In the genomic region with DNA sequence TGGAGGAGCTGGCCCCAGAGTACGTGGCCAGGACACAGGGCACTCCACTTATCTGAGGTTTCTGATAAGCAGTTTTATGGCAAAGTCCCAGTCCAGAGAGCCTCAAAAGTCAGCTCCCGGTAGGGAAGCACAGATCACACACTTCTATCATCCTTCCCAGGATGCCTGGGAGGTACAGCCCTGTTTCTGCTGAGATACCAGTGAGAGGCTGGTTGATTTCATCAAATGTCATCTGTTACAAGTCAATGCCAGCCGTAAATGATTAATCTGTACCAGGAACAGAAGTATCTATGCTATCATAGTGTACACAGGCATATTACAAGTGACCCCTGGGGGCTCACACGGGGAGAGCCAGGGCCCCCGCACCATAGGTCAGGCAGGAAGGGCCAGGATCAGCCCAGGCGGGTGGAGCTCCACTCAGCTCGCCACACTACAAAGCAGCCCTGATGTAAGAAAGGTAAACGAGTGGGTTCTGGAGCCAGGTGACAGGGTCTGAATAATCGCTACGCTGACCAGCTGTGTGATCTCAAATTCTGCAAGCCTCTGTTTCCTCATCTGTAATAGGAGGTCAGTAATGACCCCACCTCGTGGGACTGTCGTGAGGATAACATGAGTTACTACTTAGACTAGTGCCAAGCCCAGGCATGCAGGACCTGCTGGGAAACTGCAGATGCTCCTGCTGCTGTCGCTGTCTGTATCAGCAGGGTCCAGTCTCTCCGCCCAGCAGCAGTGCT, we compare ENCODE assay signal across 11 cellular contexts. TPM values are rescaled to one million over a fixed set of nuclear protein-coding genes. Genes with fewer than 3 reads are reported as not detected.
DNase-seq lines count a peak whose midpoint lies in the region; ATAC-seq, FAIRE-seq and TF ChIP-seq lines count a peak whose summit lies in the region.
"Had no signal": no experiment of that assay in that cellular context is flagged by ENCODE, and none has a peak within 500 bp of the region (broad histone marks: within the 10 kb centered on the region; RNA-seq: fewer than 3 reads in every experiment).

No MANE protein-coding gene starts in this region.

- H3K4me1 ChIP-seq in A549: peaks cover 42% of the 10 kb centered on the region
- H3K4me1 ChIP-seq in smooth muscle cell (ENCODE audit: low read depth): no peaks in the 10 kb centered on the region

- 47% methylated on average over 10 of the region's 14 CpGs for WGBS in A549 (ENCODE audit: missing lambda C conversion rate)
- WGBS in smooth muscle cell (ENCODE audit: low lambda C conversion rate): 61% methylated on average over 14 of the region's 14 CpGs

- H3K4me2 ChIP-seq in A549: peak overlapping the region; percentile 46
- no peak overlapping the region for H3K4me2 ChIP-seq in smooth muscle cell

- no peak overlapping the region for H3K4me3 ChIP-seq in A549
- no peak overlapping the region for H3K4me3 ChIP-seq in smooth muscle cell
- H3K4me3 ChIP-seq: vagina had no signal

- no peak for TF ChIP-seq CTCF in A549 (IDR thresholded peaks at IDR 0.05)
- TF ChIP-seq CTCF in smooth muscle cell (IDR thresholded peaks at IDR 0.05; ENCODE audit: borderline replicate concordance, insufficient read depth, poor library complexity, severe bottlenecking): no peak

- no peak overlapping the region for H3K9ac ChIP-seq in smooth muscle cell (ENCODE audit: low read depth)

- H3K9me3 ChIP-seq in A549 (no peaks in the 10 kb centered on the region), smooth muscle cell (replicated peaks; ENCODE audit: low read depth) (no peaks in the 10 kb centered on the region)
- H3K9me3 ChIP-seq: vagina had no signal

- TF ChIP-seq EP300 in A549 (IDR thresholded peaks at IDR 0.05): no peak

- no peaks in the 10 kb centered on the region for H4K20me1 ChIP-seq in smooth muscle cell (ENCODE audit: low read depth)

- no peak for TF ChIP-seq POLR2A in A549 (IDR thresholded peaks at IDR 0.05; ENCODE audit: low read length)

- CTCF ChIA-PET in A549 (lab: Yijun Ruan, JAX): interaction anchor here (0.9 to 3.0 kb wide), 2 partner anchors 10 to 51 kb away, joined by 3 to 10 read pairs; no protein-coding TSS in a partner anchor

- H3K79me2 ChIP-seq in smooth muscle cell (ENCODE audit: low read depth): no peaks in the 10 kb centered on the region

- H3F3A ChIP-seq in smooth muscle cell (ENCODE audit: low read depth): no peaks in the 10 kb centered on the region

- DNase-seq in A549 (ENCODE audit: low read depth in 1 of 2, low spot score in 1 of 2): peak in 1 of 2 experiments; percentile 39
- DNase-seq in NCI-H69 (lab: John Stamatoyannopoulos, UW): peak; percentile 52
- DNase-seq in Right ventricle myocardium superior: no peak
- peak; percentile 89 for DNase-seq in mucosa of gallbladder (ENCODE audit: low spot score)
- no peak for DNase-seq in hippocampal formation (lab: John Stamatoyannopoulos, UW)
- no peak for DNase-seq in smooth muscle cell (lab: John Stamatoyannopoulos, UW; ENCODE audit: unreplicated experiment)
- no peak for DNase-seq in anterior cingulate cortex (lab: John Stamatoyannopoulos, UW)
- DNase-seq in NCI-H524 treated with DMSO at 0.1 percent for 48 hours (lab: John Stamatoyannopoulos, UW): no peak
- DNase-seq: activated CD4-positive, alpha-beta memory T cell treated with anti-CD3 and anti-CD28 coated beads for 36 hours had no signal

- intact Hi-C loops in Right ventricle myocardium superior (cut with DNase I): no loop called here

- ATAC-seq in A549 (peak; percentile 50 to 66; a peak in 4 of 6 replicates), Right ventricle myocardium superior (ENCODE audit: poor library complexity) (peak; percentile 25)
- ATAC-seq: HCT116 had no signal

- POLR2A ChIA-PET in A549 (lab: Yijun Ruan, JAX): interaction anchor here (1.2 kb wide), 1 partner anchor 49 kb away, joined by 3 read pairs; no protein-coding TSS in a partner anchor

- H3K36me3 ChIP-seq in smooth muscle cell (ENCODE audit: low read depth): no peaks in the 10 kb centered on the region
- H3K36me3 ChIP-seq: vagina had no signal

- peak overlapping the region; percentile 67 to 70 for H3K27ac ChIP-seq in A549
- H3K27ac ChIP-seq in smooth muscle cell (ENCODE audit: low read depth): no peak overlapping the region
- H3K27ac ChIP-seq: vagina had no signal

- no peaks in the 10 kb centered on the region for H3K27me3 ChIP-seq in smooth muscle cell (ENCODE audit: low read depth)
- H3K27me3 ChIP-seq: vagina had no signal

- no peak for TF ChIP-seq RAD21 in A549 (conservative IDR thresholded peaks at IDR 0.05 in 1 of 2, IDR thresholded peaks at IDR 0.05 in 1 of 2)

- no peak for FAIRE-seq in A549 (lab: Jason Lieb, UNC)

- H2AFZ ChIP-seq in smooth muscle cell (ENCODE audit: low read depth): no peak overlapping the region

TF ChIP-seq in A549, 52 proteins besides CTCF, POLR2A, EP300 and RAD21:
- TF ChIP-seq GATA3 (IDR thresholded peaks at IDR 0.05; ENCODE audit: borderline replicate concordance) (no peak), FOXS1 (CRISPR knock-in tag; IDR thresholded peaks at IDR 0.05) (no peak), HEYL (CRISPR knock-in tag; IDR thresholded peaks at IDR 0.05) (no peak), RARB (CRISPR knock-in tag; IDR thresholded peaks at IDR 0.05) (no peak), JUNB (IDR thresholded peaks at IDR 0.05) (no peak)
- TF ChIP-seq, protein P1, sequence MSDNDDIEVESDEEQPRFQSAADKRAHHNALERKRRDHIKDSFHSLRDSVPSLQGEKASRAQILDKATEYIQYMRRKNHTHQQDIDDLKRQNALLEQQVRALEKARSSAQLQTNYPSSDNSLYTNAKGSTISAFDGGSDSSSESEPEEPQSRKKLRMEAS (IDR thresholded peaks at IDR 0.05): no peak

RNA-seq across cellular contexts. Expression of a gene that starts 17.6 kb away (rescaled TPM):
- 7.4 and 10.7 TPM in 2 replicates for polyA plus RNA-seq in A549 (2011; rRNA removed)
- 6.2 and 9.3 TPM in 2 replicates for polyA plus RNA-seq in A549 (2012; cell fraction: cytosol; rRNA removed)
- polyA plus RNA-seq in A549 (2012; cell fraction: nucleus; rRNA removed): 60.0 and 83.9 TPM in 2 replicates
- 5.5 to 7.8 TPM (median 7.6 TPM) in 3 replicates for polyA plus RNA-seq in A549 (2017; fragmentation: RNase III; extraction: RNeasy Plus Mini Kit Qiagen cat#74134 plus additional on column Dnase treatment)
- 16.1 and 26.2 TPM in 2 replicates for polyA minus RNA-seq in A549 (2011; rRNA and poly(A)+ RNA removed)
- total RNA-seq in Right ventricle myocardium superior: 12.0 TPM
- 260 TPM for total RNA-seq in mucosa of gallbladder
- 6.1 and 19.4 TPM in 2 replicates for total RNA-seq in smooth muscle cell
- 8.6 and 8.9 TPM in 2 replicates for polyA plus RNA-seq in smooth muscle cell

RNA-seq across cellular contexts. Expression of a gene that starts 37.8 kb away (rescaled TPM):
- polyA plus RNA-seq in A549 (2011; rRNA removed) (3.5 and 4.0 TPM in 2 replicates), A549 (2017; fragmentation: RNase III; extraction: RNeasy Plus Mini Kit Qiagen cat#74134 plus additional on column Dnase treatment) (3.1 to 3.9 TPM (median 3.2 TPM) in 3 replicates), smooth muscle cell (48.2 and 53.4 TPM in 2 replicates)
- 7.5 and 9.6 TPM in 2 replicates for polyA plus RNA-seq in A549 (2012; cell fraction: cytosol; rRNA removed)
- 16.8 and 17.1 TPM in 2 replicates for polyA plus RNA-seq in A549 (2012; cell fraction: nucleus; rRNA removed)
- polyA minus RNA-seq in A549 (2011; rRNA and poly(A)+ RNA removed): 2.1 and 3.6 TPM in 2 replicates
- total RNA-seq in Right ventricle myocardium superior (4.2 TPM), mucosa of gallbladder (34.4 TPM), smooth muscle cell (51.2 and 52.4 TPM in 2 replicates)

RNA-seq across cellular contexts. Expression of a gene that starts 53.5 kb away (rescaled TPM):
- polyA plus RNA-seq in A549 (2011; rRNA removed): 2.9 and 3.5 TPM in 2 replicates
- 7.0 and 7.6 TPM in 2 replicates for polyA plus RNA-seq in A549 (2012; cell fraction: cytosol; rRNA removed)
- polyA plus RNA-seq in A549 (2012; cell fraction: nucleus; rRNA removed): 40.4 and 54.9 TPM in 2 replicates
- polyA plus RNA-seq in A549 (2017; fragmentation: RNase III; extraction: RNeasy Plus Mini Kit Qiagen cat#74134 plus additional on column Dnase treatment): 4.3 to 4.7 TPM (median 4.5 TPM) in 3 replicates
- 1.4 and 2.2 TPM in 2 replicates for polyA minus RNA-seq in A549 (2011; rRNA and poly(A)+ RNA removed)
- total RNA-seq in Right ventricle myocardium superior: 0.24 TPM
- total RNA-seq in mucosa of gallbladder: 216 TPM
- total RNA-seq in smooth muscle cell: 0.13 and 0.31 TPM in 2 replicates
- polyA plus RNA-seq in smooth muscle cell: 0.67 and 1.3 TPM in 2 replicates
- total RNA-seq: vagina had no signal

Comparison
In these comparisons a context has a peak if more than half of its experiments do, and no peak if none do; other contexts are left out.
1. DNase-seq: peak in NCI-H69 (single experiment) and mucosa of gallbladder (single experiment); none in Right ventricle myocardium superior (single experiment), hippocampal formation (0 of 2), smooth muscle cell (single experiment), anterior cingulate cortex (0 of 58) and NCI-H524 treated with DMSO at 0.1 percent for 48 hours (single experiment).
2. RNA of a gene that starts 17.6 kb away (total RNA-seq): 260 TPM in mucosa of gallbladder (single experiment); 12.0 TPM in Right ventricle myocardium superior (single experiment) and 6.1 to 19.4 TPM in smooth muscle cell; every median in the first group is over 10 times any median in the second.
3. RNA of a gene that starts 53.5 kb away (total RNA-seq): 216 TPM in mucosa of gallbladder (single experiment); 0.24 TPM in Right ventricle myocardium superior (single experiment) and 0.13 to 0.31 TPM in smooth muscle cell; every median in the first group is over 100 times any median in the second.